Comparison of ENCODE assay signal across 22 cellular contexts in the genomic region with DNA sequence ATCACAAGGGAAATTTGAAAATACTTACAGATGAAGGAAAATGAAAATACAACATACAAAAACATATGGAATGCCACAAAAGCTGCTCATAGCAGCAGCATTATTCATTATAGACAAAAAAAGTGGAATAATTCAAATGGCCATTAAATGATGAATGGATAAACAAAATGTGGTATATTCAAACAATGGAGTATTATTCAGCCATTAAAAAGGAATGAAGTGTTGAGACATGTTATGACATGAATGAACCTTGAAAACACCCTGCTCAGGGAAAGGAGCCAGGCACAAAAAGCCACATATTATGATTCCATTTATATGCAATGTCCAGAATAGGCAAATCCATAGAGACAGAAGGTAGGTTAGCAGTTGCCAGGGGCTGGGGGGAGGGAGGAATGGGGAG.
"Had no signal": no experiment of that assay in that cellular context is flagged by ENCODE, and none has a peak within 500 bp of the region (broad histone marks: within the 10 kb centered on the region; RNA-seq: fewer than 3 reads in every experiment).

No MANE protein-coding gene starts in this region.

- H3K36me3 ChIP-seq: cardiac muscle cell, heart left ventricle, right lobe of liver, stomach, suprapubic skin, tibial nerve had no signal

- H3K27ac Mint-ChIP-seq: activated CD4-positive, alpha-beta memory T cell treated with anti-CD3 and anti-CD28 coated beads for 36 hours; activated naive CD4-positive, alpha-beta T cell treated with anti-CD3 and anti-CD28 coated beads, Interleukin-2, amount 10 ng/mL, durations not matched to agents 7 days and 5 days; activated naive CD8-positive, alpha-beta T cell treated with anti-CD3 and anti-CD28 coated beads, Interleukin-2, amount 50 U/mL, for 24 hours; activated T-cell treated with anti-CD3 and anti-CD28 coated beads, Interleukin-2, amount 50 U/mL, for 72 hours; stimulated activated effector memory CD8-positive, alpha-beta T cell treated with anti-CD3 and anti-CD28 coated beads, Interleukin-12 subunit alpha, Interleukin-12 subunit beta, amount 100 ng/mL, for 72 hours had no signal

- H3K4me3 Mint-ChIP-seq: activated CD4-positive, alpha-beta memory T cell treated with anti-CD3 and anti-CD28 coated beads for 36 hours; activated naive CD4-positive, alpha-beta T cell treated with anti-CD3 and anti-CD28 coated beads, Interleukin-2, amount 10 ng/mL, durations not matched to agents 7 days and 5 days; activated naive CD8-positive, alpha-beta T cell treated with anti-CD3 and anti-CD28 coated beads, Interleukin-2, amount 50 U/mL, for 24 hours; activated T-cell treated with anti-CD3 and anti-CD28 coated beads, Interleukin-2, amount 50 U/mL, for 72 hours; stimulated activated effector memory CD8-positive, alpha-beta T cell treated with anti-CD3 and anti-CD28 coated beads, Interleukin-12 subunit alpha, Interleukin-12 subunit beta, amount 100 ng/mL, for 72 hours had no signal

- H3K9me3 ChIP-seq: body of pancreas, right lobe of liver, stomach, suprapubic skin, tibial nerve had no signal

- FAIRE-seq: endometrium had no signal

- H3K4me1 ChIP-seq: right lobe of liver had no signal

- H3K27me3 Mint-ChIP-seq: activated CD4-positive, alpha-beta memory T cell treated with anti-CD3 and anti-CD28 coated beads for 36 hours; activated naive CD8-positive, alpha-beta T cell treated with anti-CD3 and anti-CD28 coated beads, Interleukin-2, amount 50 U/mL, for 24 hours had no signal

- H3K27me3 ChIP-seq: cardiac muscle cell, heart left ventricle, right lobe of liver, tibial nerve had no signal

- H3K9me3 Mint-ChIP-seq: activated CD4-positive, alpha-beta memory T cell treated with anti-CD3 and anti-CD28 coated beads for 36 hours; activated naive CD4-positive, alpha-beta T cell treated with anti-CD3 and anti-CD28 coated beads, Interleukin-2, amount 10 ng/mL, durations not matched to agents 7 days and 5 days; activated naive CD8-positive, alpha-beta T cell treated with anti-CD3 and anti-CD28 coated beads, Interleukin-2, amount 50 U/mL, for 24 hours; activated T-cell treated with anti-CD3 and anti-CD28 coated beads, Interleukin-2, amount 50 U/mL, for 72 hours; stimulated activated effector memory CD8-positive, alpha-beta T cell treated with anti-CD3 and anti-CD28 coated beads, Interleukin-12 subunit alpha, Interleukin-12 subunit beta, amount 100 ng/mL, for 72 hours had no signal

- H3K4me3 ChIP-seq: body of pancreas, cardiac muscle cell, heart left ventricle, right lobe of liver, skin epidermis, stomach, suprapubic skin, tibial nerve had no signal

- ATAC-seq: activated naive CD8-positive, alpha-beta T cell treated with anti-CD3 and anti-CD28 coated beads, Interleukin-2, amount 50 U/mL, for 24 hours; activated T-cell treated with anti-CD3 and anti-CD28 coated beads, Interleukin-2, amount 50 U/mL, for 72 hours; heart left ventricle; left cardiac atrium; right lobe of liver; stimulated activated effector memory CD8-positive, alpha-beta T cell treated with anti-CD3 and anti-CD28 coated beads, Interleukin-12 subunit alpha, Interleukin-12 subunit beta, amount 100 ng/mL, for 72 hours had no signal

- H3K36me3 Mint-ChIP-seq: activated CD4-positive, alpha-beta memory T cell treated with anti-CD3 and anti-CD28 coated beads for 36 hours; stimulated activated effector memory CD8-positive, alpha-beta T cell treated with anti-CD3 and anti-CD28 coated beads, Interleukin-12 subunit alpha, Interleukin-12 subunit beta, amount 100 ng/mL, for 72 hours had no signal

- DNase-seq: activated CD4-positive, alpha-beta memory T cell treated with anti-CD3 and anti-CD28 coated beads for 36 hours; activated CD4-positive, alpha-beta T cell treated with anti-CD3 and anti-CD28 coated beads for 48 hours; activated effector memory CD4-positive, alpha-beta T cell treated with Interleukin-2 at 50 U/mL for 16 hours; activated naive CD4-positive, alpha-beta T cell treated with anti-CD3 and anti-CD28 coated beads, Interleukin-2, amount 10 ng/mL, durations not matched to agents 7 days and 5 days; activated naive CD8-positive, alpha-beta T cell treated with anti-CD3 and anti-CD28 coated beads, Interleukin-2, amount 50 U/mL, for 24 hours; activated T-cell treated with anti-CD3 and anti-CD28 coated beads, Interleukin-2, amount 50 U/mL, for 72 hours; anterior cingulate cortex; body of pancreas; heart left ventricle; islet precursor cell; left cardiac atrium; mesenchymal stem cell; occipital lobe; right lobe of liver; stimulated activated CD4-positive, alpha-beta T cell treated with anti-CD3 and anti-CD28 coated beads, Interleukin-1b, Interleukin-23, amount 100 ng/mL, for 48 hours; stomach had no signal

- H3K27ac ChIP-seq: cardiac muscle cell, heart left ventricle, right lobe of liver, stomach, suprapubic skin, tibial nerve had no signal
